ENCODE assay signal across 19 cellular contexts in genomic region chr5:5046680-5047502, GRCh38.
A peak's percentile ranks its signal among the peaks of the same experiment; 100 is the strongest.
DNase-seq lines count a peak whose midpoint lies in the region; ATAC-seq and TF ChIP-seq lines count a peak whose summit lies in the region.
"Had no signal": no experiment of that assay in that cellular context is flagged by ENCODE, and none has a peak within 500 bp of the region (broad histone marks: within the 10 kb centered on the region; RNA-seq: fewer than 3 reads in every experiment).

No MANE protein-coding gene starts in this region.

- no peaks in the 10 kb centered on the region for H3K36me3 ChIP-seq in heart right ventricle
- H3K36me3 ChIP-seq: neutrophil, tibial artery had no signal

- peaks cover 0 to 2% (median 0%) of the 10 kb centered on the region in 7 donors for H3K27me3 ChIP-seq in heart right ventricle
- H3K27me3 ChIP-seq: hepatocyte, neutrophil, tibial artery had no signal

- H3K4me3 ChIP-seq in GM08714 (ENCODE audit: low read length) (peak overlapping the region; percentile 26; the same call in 1 of the 2 replicates), heart right ventricle (no peak overlapping the region)
- H3K4me3 ChIP-seq: hepatocyte, smooth muscle cell, tibial artery had no signal

- TF ChIP-seq CTCF in heart right ventricle (IDR thresholded peaks at IDR 0.05): no peak

- intact Hi-C loops in heart right ventricle (cut with DNase I): no loop called here

- no peaks in the 10 kb centered on the region for H3K4me1 ChIP-seq in heart right ventricle
- H3K4me1 ChIP-seq: tibial artery had no signal

- 72 to 84% methylated on average over 6 of the region's 6 CpGs for whole genome bisulfite sequencing in heart right ventricle, 2 donors

- H3K9me3 ChIP-seq in heart right ventricle: no peaks in the 10 kb centered on the region
- H3K9me3 ChIP-seq: Caco-2, neutrophil, tibial artery had no signal

- no peak overlapping the region for H3K27ac ChIP-seq in heart right ventricle
- H3K27ac ChIP-seq: hepatocyte, HL-60, neutrophil, tibial artery had no signal

- ATAC-seq in GM19035 (IDR thresholded peaks at IDR 0.05; ENCODE audit: unreplicated experiment): peak; percentile 82
- peak; percentile 85 for ATAC-seq in GM21786 (IDR thresholded peaks at IDR 0.05; ENCODE audit: unreplicated experiment)
- peak; percentile 78 for ATAC-seq in HG03103 (IDR thresholded peaks at IDR 0.05; ENCODE audit: low read depth, unreplicated experiment)
- ATAC-seq in heart right ventricle: no peak
- ATAC-seq: activated CD8-positive, alpha-beta T cell treated with anti-CD3 and anti-CD28 coated beads for 36 hours had no signal

- DNase-seq in A172 (ENCODE audit: low spot score) (no peak), NCI-H1417 treated with DMSO at 0.1 percent for 48 hours (lab: John Stamatoyannopoulos, UW) (no peak), heart right ventricle (no peak)
- DNase-seq in stimulated activated naive CD4-positive, alpha-beta T cell (lab: John Stamatoyannopoulos, UW): no peak
- DNase-seq: 8988T; activated CD8-positive, alpha-beta T cell treated with anti-CD3 and anti-CD28 coated beads for 36 hours; activated naive CD4-positive, alpha-beta T cell treated with anti-CD3 and anti-CD28 coated beads, Interleukin-2, amount 50 U/mL, for 16 hours; Caco-2; NCI-H345; RPMI8226; tibial artery had no signal

Comparison
In these comparisons a context has a peak if more than half of its experiments do, and no peak if none do; other contexts are left out.
1. ATAC-seq: peak in GM19035 (single experiment), GM21786 (single experiment) and HG03103 (single experiment); none in heart right ventricle (0 of 8).